34 cellular contexts compared by ENCODE assay signal in genomic region chr14:103294091-103294490, GRCh38.
"Had no signal": no experiment of that assay in that cellular context is flagged by ENCODE, and none has a peak within 500 bp of the region (broad histone marks: within the 10 kb centered on the region; RNA-seq: fewer than 3 reads in every experiment).

No MANE protein-coding gene starts in this region.

- H3K27ac ChIP-seq: ascending aorta, cardiac muscle cell, Peyer's patch, SJSA1, WERI-Rb-1 had no signal

- H3K4me1 ChIP-seq: ascending aorta, Peyer's patch had no signal

- H3K4me3 ChIP-seq: ascending aorta, cardiac muscle cell, MG63, Peyer's patch, SJSA1 had no signal

- H3K9me3 ChIP-seq: ascending aorta, MG63, Peyer's patch, SJSA1 had no signal

- H3K27me3 ChIP-seq: ascending aorta, MG63, Peyer's patch, SJSA1 had no signal

- ATAC-seq: activated CD8-positive, alpha-beta T cell treated with anti-CD3 and anti-CD28 coated beads for 36 hours; activated T-helper 17 cell treated with anti-CD3 and anti-CD28 coated beads, Interleukin-2, amount 50 U/mL, for 72 hours; PC-3 had no signal

- H3K36me3 ChIP-seq: ascending aorta, cardiac muscle cell, MG63, Peyer's patch, SJSA1, WERI-Rb-1 had no signal

- DNase-seq: activated CD4-positive, alpha-beta T cell treated with anti-CD3 and anti-CD28 coated beads, Interleukin-2, amount 10 ng/mL, durations not matched to agents 24 days and 14 days; activated CD4-positive, alpha-beta T cell treated with anti-CD3 and anti-CD28 coated beads, Interleukin-2, amount 50 U/mL, for 4 hours; activated CD8-positive, alpha-beta T cell treated with anti-CD3 and anti-CD28 coated beads for 36 hours; activated gamma-delta T cell; activated naive CD4-positive, alpha-beta T cell treated with anti-CD3 and anti-CD28 coated beads for 36 hours; activated naive CD8-positive, alpha-beta T cell treated with anti-CD3 and anti-CD28 coated beads, Interleukin-2, amount 10 ng/mL, durations not matched to agents 7 days and 5 days; activated T-cell treated with anti-CD3 and anti-CD28 coated beads, Interleukin-2, amount 50 U/mL, for 1 hour; activated T-cell treated with anti-CD3 and anti-CD28 coated beads, Interleukin-2, amount 50 U/mL, for 72 hours; amygdala; Kasumi-1; KG1; MG63; NCI-H1048; NCI-H1105 treated with DMSO at 0.1 percent for 48 hours; NCI-H1436; NCI-H1694; NCI-H1930; NCI-H2081 treated with DMSO at 0.1 percent for 48 hours; NCI-H345; NCI-H524 treated with DMSO at 0.1 percent for 48 hours; NK-92 treated with Interleukin-12 subunit alpha and Interleukin-12 subunit beta, amount 100 ng/mL, for 24 hours; PC-3; RPMI8226; SHP77 treated with DMSO at 0.1 percent for 48 hours; SW 1271; T-helper 1 cell; T-helper 2 cell; T1000; WERI-Rb-1 had no signal
